Comparison of ENCODE assay signal across 22 cellular contexts in genomic region chr16:89437991-89438390, GRCh38. TPM values are rescaled to one million over a fixed set of nuclear protein-coding genes. Genes with fewer than 3 reads are reported as not detected.
DNase-seq lines count a peak whose midpoint lies in the region; ATAC-seq and TF ChIP-seq lines count a peak whose summit lies in the region.
"Had no signal": no experiment of that assay in that cellular context is flagged by ENCODE, and none has a peak within 500 bp of the region (broad histone marks: within the 10 kb centered on the region; RNA-seq: fewer than 3 reads in every experiment).

No MANE protein-coding gene starts in this region.

- no peak overlapping the region for H3K9ac ChIP-seq in BLaER1 treated with 17β-estradiol and CSF1 and Interleukin-3, amounts not matched to agents 10 nM and 100 nM
- H3K9ac ChIP-seq: parathyroid adenoma had no signal

- POLR2A ChIA-PET in CD4-positive, alpha-beta T cell (lab: Charles Lee), result no interaction called here
- POLR2A ChIA-PET in naive thymus-derived CD4-positive, alpha-beta T cell (lab: Charles Lee), result interaction anchor here (0.9 kb wide), 1 partner anchor 46 kb away, joined by 3 read pairs; no protein-coding TSS in a partner anchor

- peaks cover 100% of the 10 kb centered on the region in 11 experiments for H4K20me1 ChIP-seq in BLaER1 treated with 17β-estradiol and CSF1 and Interleukin-3, amounts not matched to agents 10 nM and 100 nM

- no peak overlapping the region for H3K27ac ChIP-seq in BLaER1 treated with 17β-estradiol and CSF1 and Interleukin-3, amounts not matched to agents 10 nM and 100 nM
- H3K27ac ChIP-seq in CD4-positive, alpha-beta T cell (ENCODE audit: low read depth, low read length), result no peak overlapping the region
- H3K27ac ChIP-seq in naive thymus-derived CD4-positive, alpha-beta T cell (ENCODE audit: low read depth, low read length), result no peak overlapping the region
- H3K27ac ChIP-seq: cardiac muscle cell, parathyroid adenoma, uterus had no signal

- no peak for ATAC-seq in CD4-positive, alpha-beta T cell (ENCODE audit: poor library complexity)
- ATAC-seq in activated naive CD8-positive, alpha-beta T cell treated with anti-CD3 and anti-CD28 coated beads, Interleukin-2, amount 50 U/mL, for 24 hours, result no peak
- ATAC-seq in naive thymus-derived CD4-positive, alpha-beta T cell, result no peak
- ATAC-seq in GM19023 (IDR thresholded peaks at IDR 0.05; ENCODE audit: unreplicated experiment), result no peak
- ATAC-seq: activated CD8-positive, alpha-beta memory T cell treated with anti-CD3 and anti-CD28 coated beads, Interleukin-2, amount 10 ng/mL, durations not matched to agents 7 days and 5 days; left cardiac atrium; right cardiac atrium had no signal

- CTCF ChIA-PET in CD4-positive, alpha-beta T cell (lab: Charles Lee), result interaction anchor here (0.7 kb wide), 1 partner anchor 42 kb away, joined by 3 read pairs; no protein-coding TSS in a partner anchor
- CTCF ChIA-PET in naive thymus-derived CD4-positive, alpha-beta T cell (lab: Charles Lee), result no interaction called here

- no peaks in the 10 kb centered on the region for H3K27me3 ChIP-seq in BLaER1 treated with 17β-estradiol and CSF1 and Interleukin-3, amounts not matched to agents 10 nM and 100 nM
- no peaks in the 10 kb centered on the region for H3K27me3 ChIP-seq in CD4-positive, alpha-beta T cell (ENCODE audit: control insufficient read depth, insufficient read depth, low read length)
- H3K27me3 ChIP-seq in naive thymus-derived CD4-positive, alpha-beta T cell (ENCODE audit: control insufficient read depth in 2 of 2, insufficient read depth in 2 of 2, low read length in 2 of 2), result no peaks in the 10 kb centered on the region
- H3K27me3 ChIP-seq: cardiac muscle cell, uterus had no signal

- H3K9me3 Mint-ChIP-seq in CD4-positive, alpha-beta T cell, result no peaks in the 10 kb centered on the region
- no peaks in the 10 kb centered on the region for H3K9me3 Mint-ChIP-seq in activated naive CD8-positive, alpha-beta T cell treated with anti-CD3 and anti-CD28 coated beads, Interleukin-2, amount 50 U/mL, for 24 hours
- peaks cover 0 to 7% (median 0%) of the 10 kb centered on the region in 11 donors for H3K9me3 Mint-ChIP-seq in naive thymus-derived CD4-positive, alpha-beta T cell
- H3K9me3 Mint-ChIP-seq: activated T-helper 2 cell treated with anti-CD3 and anti-CD28 coated beads, Interferon-gamma antibody, Interleukin-2, Interleukin-4, amounts not matched to agents 10 μg/mL and 5 μg/mL and 100 μg/mL, durations not matched to agents 14 hours and 24 hours and 36 hours; memory B cell had no signal

- H3K4me1 ChIP-seq in BLaER1 treated with 17β-estradiol and CSF1 and Interleukin-3, amounts not matched to agents 10 nM and 100 nM, result peaks cover 88 to 100% (median 94%) of the 10 kb centered on the region in 10 experiments
- peaks cover 66 to 92% of the 10 kb centered on the region in 2 donors for H3K4me1 ChIP-seq in naive thymus-derived CD4-positive, alpha-beta T cell (ENCODE audit: control insufficient read depth in 2 of 2, insufficient read depth in 2 of 2, low read length in 2 of 2)

- H3K4me3 Mint-ChIP-seq in CD4-positive, alpha-beta T cell, result peak overlapping the region; percentile 43
- H3K4me3 Mint-ChIP-seq in activated naive CD8-positive, alpha-beta T cell treated with anti-CD3 and anti-CD28 coated beads, Interleukin-2, amount 50 U/mL, for 24 hours, result no peak overlapping the region
- H3K4me3 Mint-ChIP-seq in naive thymus-derived CD4-positive, alpha-beta T cell, result peak overlapping the region in 7 of 10 donors; percentile 10 to 68 (median 62)
- H3K4me3 Mint-ChIP-seq: activated CD8-positive, alpha-beta memory T cell treated with anti-CD3 and anti-CD28 coated beads, Interleukin-2, amount 10 ng/mL, durations not matched to agents 7 days and 5 days had no signal

- peak overlapping the region; percentile 59 for H3K27ac Mint-ChIP-seq in CD4-positive, alpha-beta T cell
- H3K27ac Mint-ChIP-seq in activated naive CD8-positive, alpha-beta T cell treated with anti-CD3 and anti-CD28 coated beads, Interleukin-2, amount 50 U/mL, for 24 hours, result peak overlapping the region; percentile 33
- H3K27ac Mint-ChIP-seq in naive thymus-derived CD4-positive, alpha-beta T cell, result peak overlapping the region in 8 of 9 donors; percentile 39 to 87 (median 68)
- H3K27ac Mint-ChIP-seq: memory B cell had no signal

- H3K4me3 ChIP-seq in BLaER1 treated with 17β-estradiol and CSF1 and Interleukin-3, amounts not matched to agents 10 nM and 100 nM, result no peak overlapping the region
- no peak overlapping the region for H3K4me3 ChIP-seq in naive thymus-derived CD4-positive, alpha-beta T cell (ENCODE audit: low read length)
- H3K4me3 ChIP-seq: cardiac muscle cell, uterus had no signal

- no peaks in the 10 kb centered on the region for H3K27me3 Mint-ChIP-seq in CD4-positive, alpha-beta T cell
- H3K27me3 Mint-ChIP-seq in activated naive CD8-positive, alpha-beta T cell treated with anti-CD3 and anti-CD28 coated beads, Interleukin-2, amount 50 U/mL, for 24 hours, result no peaks in the 10 kb centered on the region
- H3K27me3 Mint-ChIP-seq in naive thymus-derived CD4-positive, alpha-beta T cell, result no peaks in the 10 kb centered on the region
- H3K27me3 Mint-ChIP-seq: activated CD8-positive, alpha-beta memory T cell treated with anti-CD3 and anti-CD28 coated beads, Interleukin-2, amount 10 ng/mL, durations not matched to agents 7 days and 5 days; memory B cell had no signal

- intact Hi-C loops in CD4-positive, alpha-beta T cell (cut with DNase I, micrococcal nuclease), result no loop called here
- intact Hi-C loops in naive thymus-derived CD4-positive, alpha-beta T cell (cut with micrococcal nuclease), result loop anchor here in 1 of 2 donors (5.0 kb wide), 1 partner anchor 49 kb away; no protein-coding TSS in a partner anchor

- H3K4me1 Mint-ChIP-seq in CD4-positive, alpha-beta T cell (ENCODE audit: low read depth), result no peaks in the 10 kb centered on the region
- H3K4me1 Mint-ChIP-seq in activated naive CD8-positive, alpha-beta T cell treated with anti-CD3 and anti-CD28 coated beads, Interleukin-2, amount 50 U/mL, for 24 hours, result peaks cover 90% of the 10 kb centered on the region
- H3K4me1 Mint-ChIP-seq in naive thymus-derived CD4-positive, alpha-beta T cell, result peaks cover 0 to 83% (median 44%) of the 10 kb centered on the region in 7 donors

- H3K9me3 ChIP-seq in BLaER1 treated with 17β-estradiol and CSF1 and Interleukin-3, amounts not matched to agents 10 nM and 100 nM (replicated peaks in 1 of 11), result peaks cover 0 to 12% (median 0%) of the 10 kb centered on the region in 11 experiments; a peak in 7 of 22 replicates
- H3K9me3 ChIP-seq in CD4-positive, alpha-beta T cell (ENCODE audit: control insufficient read depth, low read length), result no peaks in the 10 kb centered on the region
- H3K9me3 ChIP-seq in naive thymus-derived CD4-positive, alpha-beta T cell (ENCODE audit: control insufficient read depth in 2 of 3, low read length in 3 of 3), result no peaks in the 10 kb centered on the region
- H3K9me3 ChIP-seq: uterus had no signal

- peaks cover 27% of the 10 kb centered on the region for H3K36me3 Mint-ChIP-seq in CD4-positive, alpha-beta T cell (ENCODE audit: low read depth)
- peaks cover 40% of the 10 kb centered on the region for H3K36me3 Mint-ChIP-seq in activated naive CD8-positive, alpha-beta T cell treated with anti-CD3 and anti-CD28 coated beads, Interleukin-2, amount 50 U/mL, for 24 hours (ENCODE audit: low read depth)
- peaks cover 0 to 15% (median 4%) of the 10 kb centered on the region in 5 donors for H3K36me3 Mint-ChIP-seq in naive thymus-derived CD4-positive, alpha-beta T cell

- peaks cover 9 to 72% (median 59%) of the 10 kb centered on the region in 11 experiments for H3K36me3 ChIP-seq in BLaER1 treated with 17β-estradiol and CSF1 and Interleukin-3, amounts not matched to agents 10 nM and 100 nM
- H3K36me3 ChIP-seq in naive thymus-derived CD4-positive, alpha-beta T cell (ENCODE audit: control insufficient read depth in 2 of 3, insufficient read depth in 3 of 3, low read length in 3 of 3), result peaks cover 0 to 6% (median 0%) of the 10 kb centered on the region in 3 experiments
- H3K36me3 ChIP-seq: cardiac muscle cell, uterus had no signal

- DNase-seq in CD4-positive, alpha-beta T cell, result no peak
- no peak for DNase-seq in activated naive CD8-positive, alpha-beta T cell treated with anti-CD3 and anti-CD28 coated beads, Interleukin-2, amount 50 U/mL, for 24 hours
- no peak for DNase-seq in naive thymus-derived CD4-positive, alpha-beta T cell
- DNase-seq in SW480 (ENCODE audit: low spot score), result no peak
- DNase-seq in stimulated activated CD4-positive, alpha-beta T cell treated with anti-CD3 and anti-CD28 coated beads, Interleukin-2, amount 100 ng/mL, for 48 hours, result no peak
- DNase-seq: activated CD8-positive, alpha-beta memory T cell treated with anti-CD3 and anti-CD28 coated beads, Interleukin-2, amount 10 ng/mL, durations not matched to agents 7 days and 5 days; dermis blood vessel endothelial cell; DMS79; HCEC 1CT; left cardiac atrium; naive B cell; NCI-H2171; NCI-H526; substantia nigra; uterus had no signal

- peak overlapping the region in 10 of 11 experiments; percentile 19 to 77 (median 52); a peak in 16 of 22 replicates for H3K4me2 ChIP-seq in BLaER1 treated with 17β-estradiol and CSF1 and Interleukin-3, amounts not matched to agents 10 nM and 100 nM

- no peak for TF ChIP-seq CTCF in CD4-positive, alpha-beta T cell (IDR thresholded peaks at IDR 0.05)

RNA-seq across cellular contexts. Expression of gene ANKRD11, which starts 52.4 kb away (rescaled TPM):
- 100 to 1,000 TPM; 200 to 211 TPM for total RNA-seq in CD4-positive, alpha-beta T cell
- total RNA-seq in naive thymus-derived CD4-positive, alpha-beta T cell, result 100 to 1,000 TPM; 178 to 254 (median 240) TPM
- 10 to 100 TPM in 1 of 2 donors, 1 to 10 TPM in 1; 8.7 to 28.4 TPM for polyA plus RNA-seq in naive thymus-derived CD4-positive, alpha-beta T cell
